In the genomic region with DNA sequence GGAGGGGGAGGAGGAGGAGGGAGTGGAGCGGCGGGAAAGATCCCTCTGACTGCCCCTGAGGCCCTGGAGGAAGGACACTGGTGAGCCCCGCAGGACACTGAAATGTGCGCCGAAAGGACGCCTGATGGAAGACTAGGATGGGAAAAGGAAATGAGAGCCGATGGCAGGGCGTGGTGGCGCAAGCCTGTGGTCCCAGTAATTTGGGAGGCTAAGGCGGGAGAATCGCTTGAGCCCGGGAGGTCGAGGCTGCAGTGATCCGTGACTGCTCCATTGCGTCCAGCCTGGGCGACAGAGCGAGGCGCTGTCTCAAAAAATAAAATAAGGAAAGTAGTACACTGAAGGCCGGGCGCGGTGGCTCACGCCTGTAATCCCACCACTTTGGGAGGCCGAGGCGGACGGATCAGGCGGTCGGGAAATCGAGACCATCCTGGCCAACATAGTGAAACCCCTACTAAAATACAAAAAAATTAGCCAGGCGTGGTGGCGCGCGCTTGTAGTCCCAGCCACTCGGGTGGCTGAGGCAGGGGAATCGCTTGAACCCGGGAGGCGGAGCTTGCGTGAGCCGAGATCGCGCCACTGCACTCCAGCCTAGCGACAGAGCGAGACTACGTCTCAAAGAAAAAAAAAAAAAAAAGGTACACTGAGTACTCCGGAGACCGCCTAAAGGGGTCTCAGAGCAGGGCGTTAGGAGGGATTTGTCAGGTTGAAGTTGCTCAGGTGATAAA, we compare ENCODE assay signal across 8 cellular contexts. TPM values are rescaled to one million over a fixed set of nuclear protein-coding genes. Genes with fewer than 3 reads are reported as not detected.
DNase-seq lines count a peak whose midpoint lies in the region; ATAC-seq and TF ChIP-seq lines count a peak whose summit lies in the region.

No MANE protein-coding gene starts in this region.

- H3K79me2 ChIP-seq in neural cell (replicated peaks; ENCODE audit: insufficient read depth, low read length) = peaks cover 16% of the 10 kb centered on the region

- H3K9me3 ChIP-seq in CD8-positive, alpha-beta memory T cell (ENCODE audit: low read length) = no peaks in the 10 kb centered on the region
- H3K9me3 ChIP-seq in neural cell (ENCODE audit: low read length) (no peaks in the 10 kb centered on the region), thyroid gland (no peaks in the 10 kb centered on the region)

- TF ChIP-seq CTCF in endothelial cell (IDR thresholded peaks at IDR 0.05; ENCODE audit: unreplicated experiment) (no peak), neural cell (IDR thresholded peaks at IDR 0.05; ENCODE audit: poor library complexity, severe bottlenecking) (no peak), thyroid gland (IDR thresholded peaks at IDR 0.05) (no peak)

- peaks cover 12 to 25% (median 13%) of the 10 kb centered on the region in 3 donors for H3K4me1 Mint-ChIP-seq in CD8-positive, alpha-beta memory T cell
- H3K4me1 Mint-ChIP-seq in activated CD4-positive, alpha-beta memory T cell treated with anti-CD3 and anti-CD28 coated beads, Interleukin-2, amount 10 ng/mL, durations not matched to agents 7 days and 5 days = peaks cover 22% of the 10 kb centered on the region
- peaks cover 15% of the 10 kb centered on the region for H3K4me1 Mint-ChIP-seq in endothelial cell (ENCODE audit: unreplicated experiment)

- H3K4me3 Mint-ChIP-seq in CD8-positive, alpha-beta memory T cell = peak overlapping the region; percentile 96 to 100 (median 99)
- peak overlapping the region; percentile 86 for H3K4me3 Mint-ChIP-seq in activated CD4-positive, alpha-beta memory T cell treated with anti-CD3 and anti-CD28 coated beads, Interleukin-2, amount 10 ng/mL, durations not matched to agents 7 days and 5 days
- peak overlapping the region; percentile 97 for H3K4me3 Mint-ChIP-seq in endothelial cell (ENCODE audit: unreplicated experiment)

- peak overlapping the region; percentile 97 to 100 (median 99) for H3K27ac Mint-ChIP-seq in CD8-positive, alpha-beta memory T cell
- peak overlapping the region; percentile 96 for H3K27ac Mint-ChIP-seq in activated CD4-positive, alpha-beta memory T cell treated with anti-CD3 and anti-CD28 coated beads, Interleukin-2, amount 10 ng/mL, durations not matched to agents 7 days and 5 days
- H3K27ac Mint-ChIP-seq in endothelial cell (ENCODE audit: unreplicated experiment) = peak overlapping the region; percentile 97

- peak overlapping the region; percentile 72 for H3K9ac ChIP-seq in neural cell (ENCODE audit: low read length)

- no peaks in the 10 kb centered on the region for H3K9me2 ChIP-seq in neural cell (ENCODE audit: insufficient read depth, low read length)

- TF ChIP-seq RAD21 in neural cell (conservative IDR thresholded peaks at IDR 0.05) = no peak

- 13 to 16% methylated on average over 46 of the region's 46 CpGs for WGBS in thyroid gland, 2 donors

- peak overlapping the region; percentile 83 for H2AFZ ChIP-seq in neural cell (ENCODE audit: low read depth, low read length)

- no peak overlapping the region for H3K4me2 ChIP-seq in neural cell (ENCODE audit: low read length)

- H3K36me3 ChIP-seq in CD8-positive, alpha-beta memory T cell (ENCODE audit: insufficient read depth, low read length) = no peaks in the 10 kb centered on the region
- H3K36me3 ChIP-seq in neural cell (ENCODE audit: insufficient read depth, low read length) (no peaks in the 10 kb centered on the region), thyroid gland (no peaks in the 10 kb centered on the region)

- ATAC-seq in GM19328 (IDR thresholded peaks at IDR 0.05; ENCODE audit: unreplicated experiment) = no peak

- peaks cover 22% of the 10 kb centered on the region for H3K4me1 ChIP-seq in CD8-positive, alpha-beta memory T cell (ENCODE audit: insufficient read depth, low read length)
- peaks cover 18 to 22% of the 10 kb centered on the region in 2 donors for H3K4me1 ChIP-seq in thyroid gland

- CTCF ChIA-PET in CD8-positive, alpha-beta memory T cell (lab: Charles Lee) = interaction anchor here (1.1 to 2.2 kb wide), 7 partner anchors 9 to 116 kb away, joined by 3 to 14 read pairs (median 4); no protein-coding TSS in a partner anchor
- CTCF ChIA-PET in activated CD4-positive, alpha-beta memory T cell treated with anti-CD3 and anti-CD28 coated beads, Interleukin-2, amount 10 ng/mL, durations not matched to agents 7 days and 5 days (lab: Charles Lee) = interaction anchor here (0.7 to 2.7 kb wide), 6 partner anchors 9 to 39 kb away, joined by 3 to 14 read pairs (median 4); no protein-coding TSS in a partner anchor

- peaks cover 0 to 2% of the 10 kb centered on the region in 2 donors for H3K27me3 Mint-ChIP-seq in CD8-positive, alpha-beta memory T cell
- no peaks in the 10 kb centered on the region for H3K27me3 Mint-ChIP-seq in activated CD4-positive, alpha-beta memory T cell treated with anti-CD3 and anti-CD28 coated beads, Interleukin-2, amount 10 ng/mL, durations not matched to agents 7 days and 5 days
- peaks cover 16% of the 10 kb centered on the region for H3K27me3 Mint-ChIP-seq in endothelial cell (ENCODE audit: unreplicated experiment)

- POLR2A ChIA-PET in CD8-positive, alpha-beta memory T cell (lab: Charles Lee) = interaction anchor here (0.6 to 1.7 kb wide), 10 partner anchors 9 to 272 kb away, joined by 3 to 24 read pairs (median 4); a partner anchor contains a TSS
- POLR2A ChIA-PET in activated CD4-positive, alpha-beta memory T cell treated with anti-CD3 and anti-CD28 coated beads, Interleukin-2, amount 10 ng/mL, durations not matched to agents 7 days and 5 days (lab: Charles Lee) = interaction anchor here (0.7 to 8.5 kb wide), 19 partner anchors 10 to 271 kb away, joined by 3 to 197 read pairs (median 5); a partner anchor contains a TSS

- TF ChIP-seq POLR2A in thyroid gland (IDR thresholded peaks at IDR 0.05) = no peak

- H3K27ac ChIP-seq in CD8-positive, alpha-beta memory T cell (ENCODE audit: low read depth, low read length) = peak overlapping the region; percentile 100
- peak overlapping the region; percentile 71 for H3K27ac ChIP-seq in neural cell (ENCODE audit: low read length)
- peak overlapping the region; percentile 96 to 99 (median 98) for H3K27ac ChIP-seq in thyroid gland

- DNase-seq in CD8-positive, alpha-beta memory T cell = peak; percentile 60 to 87 (median 71)
- DNase-seq in Jurkat, Clone E6-1 (ENCODE audit: low read depth, low spot score) = peak; percentile 73
- DNase-seq in activated CD4-positive, alpha-beta memory T cell treated with anti-CD3 and anti-CD28 coated beads, Interleukin-2, amount 10 ng/mL, durations not matched to agents 7 days and 5 days = peak; percentile 86
- DNase-seq in endothelial cell (ENCODE audit: low spot score) = peak; percentile 11
- DNase-seq in thyroid gland = no peak
- no peak for DNase-seq in NCI-H2107 (lab: John Stamatoyannopoulos, UW)

- no peak for TF ChIP-seq EP300 in neural cell (conservative IDR thresholded peaks at IDR 0.05; ENCODE audit: poor library complexity, severe bottlenecking)

- peak overlapping the region; percentile 97 for H3K4me3 ChIP-seq in CD8-positive, alpha-beta memory T cell (ENCODE audit: low read length)
- peak overlapping the region; percentile 92 for H3K4me3 ChIP-seq in Jurkat, Clone E6-1 (ENCODE audit: low read length)
- H3K4me3 ChIP-seq in neural cell (ENCODE audit: low read length) (peak overlapping the region; percentile 81), thyroid gland (replicated peaks in 1 of 3) (peak overlapping the region in 2 of 3 donors; percentile 36 to 67)

- no peaks in the 10 kb centered on the region for H3K27me3 ChIP-seq in CD8-positive, alpha-beta memory T cell (ENCODE audit: insufficient read depth, low read length, poor library complexity, severe bottlenecking)
- H3K27me3 ChIP-seq in neural cell (ENCODE audit: insufficient read depth, low read depth, low read length) (peaks cover 5% of the 10 kb centered on the region), thyroid gland (no peaks in the 10 kb centered on the region)

- H3K9me3 Mint-ChIP-seq in CD8-positive, alpha-beta memory T cell = no peaks in the 10 kb centered on the region
- H3K9me3 Mint-ChIP-seq in activated CD4-positive, alpha-beta memory T cell treated with anti-CD3 and anti-CD28 coated beads, Interleukin-2, amount 10 ng/mL, durations not matched to agents 7 days and 5 days = no peaks in the 10 kb centered on the region
- H3K9me3 Mint-ChIP-seq in endothelial cell (ENCODE audit: unreplicated experiment) = no peaks in the 10 kb centered on the region

- H4K20me1 ChIP-seq in neural cell (ENCODE audit: insufficient read depth) = no peaks in the 10 kb centered on the region

- H3F3A ChIP-seq in neural cell (ENCODE audit: insufficient read depth, low read length, poor library complexity, severe bottlenecking) = no peaks in the 10 kb centered on the region

- peaks cover 0 to 23% (median 0%) of the 10 kb centered on the region in 3 donors for H3K36me3 Mint-ChIP-seq in CD8-positive, alpha-beta memory T cell
- peaks cover 35% of the 10 kb centered on the region for H3K36me3 Mint-ChIP-seq in activated CD4-positive, alpha-beta memory T cell treated with anti-CD3 and anti-CD28 coated beads, Interleukin-2, amount 10 ng/mL, durations not matched to agents 7 days and 5 days (ENCODE audit: low read depth)
- H3K36me3 Mint-ChIP-seq in endothelial cell (ENCODE audit: low read depth, unreplicated experiment) = no peaks in the 10 kb centered on the region

- intact Hi-C loops in thyroid gland (cut with DNase I) = no loop called here

RNA-seq across cellular contexts. Expression of a gene that starts 0.6 kb away (rescaled TPM):
- 100 to 1,000 TPM; 562 to 566 TPM for total RNA-seq in CD8-positive, alpha-beta memory T cell
- polyA plus RNA-seq in CD8-positive, alpha-beta memory T cell = 261 TPM
- 315 TPM for polyA plus RNA-seq in Jurkat, Clone E6-1 (2012; ENCODE audit: insufficient read depth, insufficient read length)
- 100 to 1,000 TPM; 477 to 494 TPM for total RNA-seq in activated CD4-positive, alpha-beta memory T cell treated with anti-CD3 and anti-CD28 coated beads, Interleukin-2, amount 10 ng/mL, durations not matched to agents 7 days and 5 days
- total RNA-seq in endothelial cell (ENCODE audit: unreplicated experiment) (194 TPM), thyroid gland (100 to 1,000 TPM; 148 to 158 (median 155) TPM)
- 65.0 and 65.8 TPM in 2 replicates for polyA plus RNA-seq in neural cell
- 73.0 and 77.0 TPM in 2 replicates for polyA minus RNA-seq in neural cell

RNA-seq across cellular contexts. Expression of a gene that starts 27.4 kb away (rescaled TPM):
- 1 to 10 TPM; 1.5 to 4.2 TPM for total RNA-seq in CD8-positive, alpha-beta memory T cell
- 7.9 TPM for polyA plus RNA-seq in CD8-positive, alpha-beta memory T cell
- 3.0 TPM for polyA plus RNA-seq in Jurkat, Clone E6-1 (2012; ENCODE audit: insufficient read depth, insufficient read length)
- 1 to 10 TPM; 6.1 TPM for total RNA-seq in activated CD4-positive, alpha-beta memory T cell treated with anti-CD3 and anti-CD28 coated beads, Interleukin-2, amount 10 ng/mL, durations not matched to agents 7 days and 5 days
- 3.3 TPM for total RNA-seq in endothelial cell (ENCODE audit: unreplicated experiment)
- polyA plus RNA-seq in neural cell = 6.2 and 11.8 TPM in 2 replicates
- 20.2 and 23.5 TPM in 2 replicates for polyA minus RNA-seq in neural cell
- total RNA-seq in thyroid gland = 10 to 100 TPM; 11.9 to 21.7 (median 19.9) TPM

RNA-seq across cellular contexts. Expression of a gene that starts 38.1 kb away (rescaled TPM):
- not detected for total RNA-seq in CD8-positive, alpha-beta memory T cell
- not detected for polyA plus RNA-seq in CD8-positive, alpha-beta memory T cell
- not detected for polyA plus RNA-seq in Jurkat, Clone E6-1 (2012; ENCODE audit: insufficient read depth, insufficient read length)
- total RNA-seq in activated CD4-positive, alpha-beta memory T cell treated with anti-CD3 and anti-CD28 coated beads, Interleukin-2, amount 10 ng/mL, durations not matched to agents 7 days and 5 days = not detected
- total RNA-seq in endothelial cell (ENCODE audit: unreplicated experiment) (not detected), thyroid gland (not detected)
- not detected in 2 replicates for polyA plus RNA-seq in neural cell
- polyA minus RNA-seq in neural cell = not detected in 2 replicates

Comparison
In these comparisons a context has a peak if more than half of its experiments do, and no peak if none do; other contexts are left out.
1. DNase-seq: peak in CD8-positive, alpha-beta memory T cell (5 of 5), Jurkat, Clone E6-1 (single experiment), activated CD4-positive, alpha-beta memory T cell treated with anti-CD3 and anti-CD28 coated beads, Interleukin-2, amount 10 ng/mL, durations not matched to agents 7 days and 5 days (single experiment) and endothelial cell (single experiment); none in thyroid gland (0 of 2) and NCI-H2107 (single experiment).
2. Peak in every context shown above with its lines, with median percentiles within 50 percentile points of each other: H3K27ac ChIP-seq, H3K4me3 ChIP-seq, H3K27ac Mint-ChIP-seq and H3K4me3 Mint-ChIP-seq.